8 cellular contexts compared by ENCODE assay signal in the genomic region with DNA sequence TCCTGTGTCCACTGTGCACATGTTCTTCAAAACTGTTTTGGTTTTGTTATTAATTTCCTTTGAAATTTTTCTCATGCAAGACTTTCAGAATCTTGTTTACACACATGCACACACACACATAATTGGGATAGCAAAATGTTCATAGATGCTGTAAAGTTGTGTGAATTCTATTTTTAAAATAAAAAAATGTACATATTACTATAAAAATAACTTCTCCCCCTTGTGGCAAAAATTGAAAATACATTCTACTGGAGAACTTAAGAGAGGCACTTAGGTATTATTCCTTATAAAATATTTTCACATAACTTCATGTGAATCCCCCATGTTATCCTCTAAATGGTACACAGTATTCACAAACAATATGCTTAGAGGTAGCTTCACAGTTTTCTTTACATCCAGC.
DNase-seq lines count a peak whose midpoint lies in the region; ATAC-seq, FAIRE-seq and TF ChIP-seq lines count a peak whose summit lies in the region.
"Not testable (repeated sequence)": the region's sequence is repeated elsewhere in the genome, so short reads cannot be mapped to it uniquely, and the experiment has no call there.

No MANE protein-coding gene starts in this region.

- H3K4me2 ChIP-seq in IMR-90 (ENCODE audit: low read depth, low read length); PC-3 (ENCODE audit: low read length); H1 (ENCODE audit: insufficient read depth in 1 of 2, low read depth in 2 of 2, low read length in 2 of 2); smooth muscle cell: not testable (repeated sequence)

- not testable (repeated sequence) for H3K27me3 Mint-ChIP-seq in CD4-positive, alpha-beta T cell; activated CD8-positive, alpha-beta T cell treated with anti-CD3 and anti-CD28 coated beads for 36 hours; natural killer cell (ENCODE audit: low read depth in 2 of 2)

- not testable (repeated sequence) for H3K14ac ChIP-seq in IMR-90 (replicated peaks; ENCODE audit: low read depth, low read length); H1 (ENCODE audit: insufficient read length)

- H3K27ac Mint-ChIP-seq in CD4-positive, alpha-beta T cell; activated CD8-positive, alpha-beta T cell treated with anti-CD3 and anti-CD28 coated beads for 36 hours; natural killer cell: not testable (repeated sequence)

- H2AK9ac ChIP-seq in IMR-90 (replicated peaks; ENCODE audit: low read depth, low read length, poor library complexity): not testable (repeated sequence)

- H2AK5ac ChIP-seq in IMR-90 (ENCODE audit: low read depth, low read length); H1 (ENCODE audit: low read depth, low read length): not testable (repeated sequence)

- not testable (repeated sequence) for H3K18ac ChIP-seq in IMR-90 (ENCODE audit: low read depth, low read length); H1 (ENCODE audit: extremely low read depth, low read length)

- not testable (repeated sequence) for H4K8ac ChIP-seq in IMR-90 (ENCODE audit: low read depth in 2 of 2, low read length in 2 of 2); H1 (ENCODE audit: extremely low read depth, insufficient read depth, low read length)

- not testable (repeated sequence) for H3K23ac ChIP-seq in IMR-90 (ENCODE audit: low read depth, low read length); H1 (ENCODE audit: insufficient read length)

- POLR2A ChIA-PET in CD4-positive, alpha-beta T cell (lab: Charles Lee); IMR-90 (lab: Charles Lee; ENCODE audit: unreplicated experiment); PC-3 (lab: Charles Lee; ENCODE audit: unreplicated experiment); activated CD8-positive, alpha-beta T cell treated with anti-CD3 and anti-CD28 coated beads for 36 hours (lab: Charles Lee); H1 (lab: Charles Lee; ENCODE audit: partially characterized antibody): not testable (repeated sequence)

- not testable (repeated sequence) for BruUV-seq in IMR-90 (replicated peaks; lab: Mats Ljungman, UMichigan); PC-3 (replicated peaks; lab: Mats Ljungman, UMichigan)

- not testable (repeated sequence) for H3K9me1 ChIP-seq in IMR-90 (ENCODE audit: insufficient read depth, low read length)

- H2BK5ac ChIP-seq in IMR-90 (ENCODE audit: low read depth, low read length, poor library complexity, severe bottlenecking); H1 (ENCODE audit: low read depth, low read length): not testable (repeated sequence)

- not testable (repeated sequence) for TF ChIP-seq POLR2A in IMR-90 (IDR thresholded peaks at IDR 0.05; ENCODE audit: low read depth, low read length); H1 (IDR thresholded peaks at IDR 0.05; ENCODE audit: control extremely low read depth in 1 of 2, low read depth in 2 of 2, low read length in 2 of 2); heart left ventricle (IDR thresholded peaks at IDR 0.05)

- H3K4me3 ChIP-seq in IMR-90 (ENCODE audit: insufficient read depth, low read depth, low read length); PC-3 (ENCODE audit: low read length); H1 (ENCODE audit: extremely low read depth in 1 of 4, insufficient read depth in 2 of 4, low read depth in 3 of 4, low read length in 4 of 4); heart left ventricle; smooth muscle cell: not testable (repeated sequence)

- H3K27ac ChIP-seq in CD4-positive, alpha-beta T cell (ENCODE audit: low read depth, low read length); IMR-90 (ENCODE audit: insufficient read depth, low read length); PC-3 (ENCODE audit: low read length); H1 (ENCODE audit: low read depth, low read length); heart left ventricle; smooth muscle cell (ENCODE audit: low read depth): not testable (repeated sequence)

- H3K9me3 ChIP-seq in CD4-positive, alpha-beta T cell (ENCODE audit: control insufficient read depth, low read length); IMR-90 (ENCODE audit: control insufficient read depth, insufficient read depth, low read length); PC-3 (ENCODE audit: low read length); H1 (ENCODE audit: insufficient read depth in 2 of 2, low read depth in 1 of 2, low read length in 1 of 2); heart left ventricle; smooth muscle cell (replicated peaks; ENCODE audit: low read depth): not testable (repeated sequence)

- H3F3A ChIP-seq in PC-3 (ENCODE audit: low read length, unreplicated experiment); smooth muscle cell (ENCODE audit: low read depth): not testable (repeated sequence)

- H2BK120ac ChIP-seq in IMR-90 (ENCODE audit: low read depth, low read length); H1 (replicated peaks; ENCODE audit: low read depth, low read length): not testable (repeated sequence)

- H3K4me3 Mint-ChIP-seq in CD4-positive, alpha-beta T cell; activated CD8-positive, alpha-beta T cell treated with anti-CD3 and anti-CD28 coated beads for 36 hours; natural killer cell: not testable (repeated sequence)

- in situ Hi-C loops in IMR-90 (cut with MboI; ENCODE audit: low sequenced_read_pairs): not testable (repeated sequence)

- H3K4me1 Mint-ChIP-seq in CD4-positive, alpha-beta T cell (ENCODE audit: low read depth); activated CD8-positive, alpha-beta T cell treated with anti-CD3 and anti-CD28 coated beads for 36 hours (ENCODE audit: low read depth); natural killer cell: not testable (repeated sequence)

- not testable (repeated sequence) for H2BK12ac ChIP-seq in H1 (ENCODE audit: low read depth, low read length)

- TF ChIP-seq EP300 in H1 (IDR thresholded peaks at IDR 0.05; ENCODE audit: borderline replicate concordance in 1 of 2, low read depth in 2 of 2, low read length in 2 of 2): not testable (repeated sequence)

- intact Hi-C loops in CD4-positive, alpha-beta T cell (cut with DNase I, micrococcal nuclease): loop anchor here (5.0 to 10.0 kb wide), 3 partner anchors 112 to 710 kb away; no protein-coding TSS in a partner anchor
- intact Hi-C loops in IMR-90 (cut with micrococcal nuclease); activated CD8-positive, alpha-beta T cell treated with anti-CD3 and anti-CD28 coated beads for 36 hours (cut with micrococcal nuclease); natural killer cell (cut with micrococcal nuclease): not testable (repeated sequence)
- intact Hi-C loops in PC-3 (cut with micrococcal nuclease): loop anchor here (2.0 to 5.0 kb wide), 2 partner anchors 646 to 710 kb away; no protein-coding TSS in a partner anchor
- intact Hi-C loops in heart left ventricle (cut with DNase I): loop anchor here in 3 of 10 donors (5.0 to 10.0 kb wide), 2 partner anchors 708 to 710 kb away; no protein-coding TSS in a partner anchor

- not testable (repeated sequence) for H3K79me2 ChIP-seq in PC-3 (ENCODE audit: low read length); H1 (ENCODE audit: control insufficient read depth in 1 of 2, insufficient read depth in 2 of 2, low read length in 2 of 2); smooth muscle cell (ENCODE audit: low read depth)

- not testable (repeated sequence) for H2BK20ac ChIP-seq in IMR-90 (ENCODE audit: low read depth, low read length); H1 (ENCODE audit: low read length)

- H3K23me2 ChIP-seq in H1 (ENCODE audit: low read depth, low read length): not testable (repeated sequence)

- H2BK15ac ChIP-seq in IMR-90 (ENCODE audit: low read depth, low read length); H1 (ENCODE audit: low read length): not testable (repeated sequence)

- H3K36me3 ChIP-seq in IMR-90 (ENCODE audit: control insufficient read depth, insufficient read depth, low read length); H1 (ENCODE audit: control insufficient read depth in 2 of 4, insufficient read depth in 4 of 4, low read length in 3 of 4); smooth muscle cell (ENCODE audit: low read depth): not testable (repeated sequence)
- peaks cover 13% of the 10 kb centered on the region; the same call in 1 of the 2 replicates for H3K36me3 ChIP-seq in PC-3 (ENCODE audit: low read depth, low read length)
- H3K36me3 ChIP-seq in heart left ventricle: peaks cover 0 to 27% (median 4%) of the 10 kb centered on the region in 9 donors

- not testable (repeated sequence) for ATAC-seq in CD4-positive, alpha-beta T cell (ENCODE audit: poor library complexity); activated CD8-positive, alpha-beta T cell treated with anti-CD3 and anti-CD28 coated beads for 36 hours; heart left ventricle; natural killer cell
- ATAC-seq in IMR-90 (ENCODE audit: low read depth): peak; percentile 36
- peak; percentile 66 for ATAC-seq in PC-3

- not testable (repeated sequence) for H3K56ac ChIP-seq in IMR-90 (ENCODE audit: extremely low read depth, insufficient read depth, low read length); H1 (replicated peaks; ENCODE audit: insufficient read length, low read depth, low read length)

- FAIRE-seq in H1 (lab: Jason Lieb, UNC): peak; percentile 81

- H4K5ac ChIP-seq in IMR-90 (ENCODE audit: low read depth, low read length); H1 (ENCODE audit: insufficient read length, low read depth, low read length): not testable (repeated sequence)

- H3K9me2 ChIP-seq in PC-3 (replicated peaks; ENCODE audit: low read length): not testable (repeated sequence)

- TF ChIP-seq CTCF in CD4-positive, alpha-beta T cell (IDR thresholded peaks at IDR 0.05): peak; percentile 58
- not testable (repeated sequence) for TF ChIP-seq CTCF in IMR-90 (conservative IDR thresholded peaks at IDR 0.05; ENCODE audit: low read depth, low read length); H1 (IDR thresholded peaks at IDR 0.05; ENCODE audit: control extremely low read depth in 1 of 3, insufficient read depth in 1 of 3, low read depth in 1 of 3, low read length in 3 of 3)
- TF ChIP-seq CTCF in PC-3 (conservative IDR thresholded peaks at IDR 0.05; ENCODE audit: low read depth, low read length) (peak; percentile 52; the same call in 1 of the 2 replicates), heart left ventricle (IDR thresholded peaks at IDR 0.05) (peak in 10 of 12 donors; percentile 12 to 53 (median 38)), natural killer cell (IDR thresholded peaks at IDR 0.05) (peak; percentile 46), smooth muscle cell (IDR thresholded peaks at IDR 0.05; ENCODE audit: borderline replicate concordance, insufficient read depth, poor library complexity, severe bottlenecking) (peak; percentile 43)
- peak; percentile 47 for TF ChIP-seq CTCF in activated CD8-positive, alpha-beta T cell treated with anti-CD3 and anti-CD28 coated beads for 36 hours (IDR thresholded peaks at IDR 0.05)

- dilution Hi-C loops in IMR-90 (cut with HindIII; ENCODE audit: low sequenced_read_pairs, unreplicated experiment): not testable (repeated sequence)

- not testable (repeated sequence) for H3K9me3 Mint-ChIP-seq in CD4-positive, alpha-beta T cell; activated CD8-positive, alpha-beta T cell treated with anti-CD3 and anti-CD28 coated beads for 36 hours; natural killer cell

- H2AFZ ChIP-seq in IMR-90 (replicated peaks; ENCODE audit: low read length, poor library complexity); PC-3 (ENCODE audit: low read length); H1 (ENCODE audit: low read length); smooth muscle cell (ENCODE audit: low read depth): not testable (repeated sequence)

- not testable (repeated sequence) for H3K27me3 ChIP-seq in CD4-positive, alpha-beta T cell (ENCODE audit: control insufficient read depth, insufficient read depth, low read length); IMR-90 (ENCODE audit: control insufficient read depth, insufficient read depth, low read length); PC-3 (ENCODE audit: low read length); H1 (replicated peaks in 1 of 4; ENCODE audit: control insufficient read depth in 3 of 4, extremely low read depth in 1 of 4, insufficient read depth in 3 of 4, low read length in 3 of 4); heart left ventricle; smooth muscle cell (ENCODE audit: low read depth)

- not testable (repeated sequence) for H3K9ac ChIP-seq in IMR-90 (ENCODE audit: low read depth, low read length); PC-3 (ENCODE audit: low read length); H1 (replicated peaks in 1 of 4; ENCODE audit: extremely low read depth in 1 of 4, low read depth in 3 of 4, low read length in 3 of 4); smooth muscle cell (ENCODE audit: low read depth)

- CTCF ChIA-PET in CD4-positive, alpha-beta T cell (lab: Charles Lee); IMR-90 (lab: Yijun Ruan, JAX); PC-3 (lab: Charles Lee); activated CD8-positive, alpha-beta T cell treated with anti-CD3 and anti-CD28 coated beads for 36 hours (lab: Charles Lee): not testable (repeated sequence)
- CTCF ChIA-PET in H1 (lab: Charles Lee; ENCODE audit: partially characterized antibody): interaction anchor here (0.8 to 1.5 kb wide), 2 partner anchors 10 to 117 kb away, joined by 3 to 4 read pairs; no protein-coding TSS in a partner anchor

- not testable (repeated sequence) for H3K4me1 ChIP-seq in IMR-90 (ENCODE audit: control insufficient read depth, insufficient read depth, low read length); PC-3 (ENCODE audit: insufficient read depth, low read length); H1 (replicated peaks in 1 of 4; ENCODE audit: control insufficient read depth in 3 of 4, insufficient read depth in 4 of 4, low read length in 3 of 4); heart left ventricle; smooth muscle cell (ENCODE audit: low read depth)

- not testable (repeated sequence) for H4K91ac ChIP-seq in IMR-90 (ENCODE audit: insufficient read depth, low read depth, low read length); H1 (replicated peaks; ENCODE audit: insufficient read length, low read length)

- not testable (repeated sequence) for H3K4ac ChIP-seq in IMR-90 (ENCODE audit: low read depth, low read length); H1 (replicated peaks; ENCODE audit: insufficient read length, low read depth, low read length)

- not testable (repeated sequence) for H4K20me1 ChIP-seq in IMR-90 (ENCODE audit: insufficient read depth, low read length); PC-3 (ENCODE audit: low read length); H1 (replicated peaks in 1 of 2; ENCODE audit: control insufficient read depth in 1 of 2, insufficient read depth in 2 of 2, low read length in 2 of 2); smooth muscle cell (ENCODE audit: low read depth)

- not testable (repeated sequence) for TF ChIP-seq RAD21 in IMR-90 (IDR thresholded peaks at IDR 0.05; ENCODE audit: low read length); H1 (IDR thresholded peaks at IDR 0.05 in 1 of 2, conservative IDR thresholded peaks at IDR 0.05 in 1 of 2; ENCODE audit: low read depth in 2 of 2, low read length in 2 of 2)

- not testable (repeated sequence) for H3K36me3 Mint-ChIP-seq in CD4-positive, alpha-beta T cell (ENCODE audit: low read depth); activated CD8-positive, alpha-beta T cell treated with anti-CD3 and anti-CD28 coated beads for 36 hours (ENCODE audit: low read depth); natural killer cell

- not testable (repeated sequence) for H3K79me1 ChIP-seq in IMR-90 (ENCODE audit: low read depth in 1 of 2, low read length in 2 of 2); H1 (ENCODE audit: low read depth, low read length)

- DNase-seq in CD4-positive, alpha-beta T cell; IMR-90; PC-3; activated CD8-positive, alpha-beta T cell treated with anti-CD3 and anti-CD28 coated beads for 36 hours; H1 (ENCODE audit: low read depth in 1 of 2, low spot score in 2 of 2); heart left ventricle; natural killer cell; smooth muscle cell (lab: John Stamatoyannopoulos, UW; ENCODE audit: unreplicated experiment): not testable (repeated sequence)
